ENCODE assay signal across 13 cellular contexts in genomic region chr10:97718178-97718577, GRCh38. TPM values are rescaled to one million over a fixed set of nuclear protein-coding genes. Genes with fewer than 3 reads are reported as not detected.
DNase-seq lines count a peak whose midpoint lies in the region; TF ChIP-seq lines count a peak whose summit lies in the region.
"Had no signal": no experiment of that assay in that cellular context is flagged by ENCODE, and none has a peak within 500 bp of the region (broad histone marks: within the 10 kb centered on the region; RNA-seq: fewer than 3 reads in every experiment).

No MANE protein-coding gene starts in this region.

- peaks cover 22% of the 10 kb centered on the region for H3K4me1 Mint-ChIP-seq in type B pancreatic cell (ENCODE audit: unreplicated experiment)

- H3K4me3 Mint-ChIP-seq in type B pancreatic cell, result peak overlapping the region; percentile 64
- H3K4me3 Mint-ChIP-seq: stimulated activated naive CD8-positive, alpha-beta T cell treated with anti-CD3 and anti-CD28 coated beads, Interleukin-15, amount 100 ng/mL, for 72 hours had no signal

- peaks cover 11% of the 10 kb centered on the region for H3K36me3 Mint-ChIP-seq in type B pancreatic cell

- H3K27ac Mint-ChIP-seq in type B pancreatic cell, result peak overlapping the region; percentile 81
- H3K27ac Mint-ChIP-seq: stimulated activated naive CD8-positive, alpha-beta T cell treated with anti-CD3 and anti-CD28 coated beads, Interleukin-15, amount 100 ng/mL, for 72 hours had no signal

- H3K9me3 Mint-ChIP-seq in type B pancreatic cell, result no peaks in the 10 kb centered on the region
- H3K9me3 Mint-ChIP-seq: stimulated activated naive CD8-positive, alpha-beta T cell treated with anti-CD3 and anti-CD28 coated beads, Interleukin-15, amount 100 ng/mL, for 72 hours had no signal

- DNase-seq in DMS153 treated with DMSO at 0.1 percent for 48 hours (lab: John Stamatoyannopoulos, UW; ENCODE audit: unreplicated experiment), result peak; percentile 47
- DNase-seq in DMS153 (lab: John Stamatoyannopoulos, UW), result no peak
- DNase-seq in caudate nucleus (lab: John Stamatoyannopoulos, UW), result peak in 50 of 61 donors; percentile 10 to 84 (median 54)
- DNase-seq in midbrain (lab: John Stamatoyannopoulos, UW), result peak; percentile 81
- DNase-seq in type B pancreatic cell (ENCODE audit: extremely low spot score, unreplicated experiment), result no peak
- DNase-seq in stimulated activated CD4-positive, alpha-beta T cell treated with anti-CD3 and anti-CD28 coated beads, Interleukin-2, amount 100 ng/mL, for 24 hours, result no peak
- no peak for DNase-seq in NCI-H146 (lab: John Stamatoyannopoulos, UW)
- DNase-seq in hepatic stellate cell (ENCODE audit: low spot score), result no peak
- DNase-seq: 8988T; dermis blood vessel endothelial cell; NCI-H2029 treated with DMSO at 0.1 percent for 48 hours; stimulated activated naive CD8-positive, alpha-beta T cell treated with anti-CD3 and anti-CD28 coated beads, Interleukin-15, amount 100 ng/mL, for 72 hours had no signal

- H3K27me3 Mint-ChIP-seq in type B pancreatic cell, result peaks cover 3% of the 10 kb centered on the region

- H3K27ac ChIP-seq in caudate nucleus (ENCODE audit: low read depth, low read length), result peak overlapping the region; percentile 81

- no peak for TF ChIP-seq CTCF in type B pancreatic cell (conservative IDR thresholded peaks at IDR 0.05)

RNA-seq across cellular contexts. Expression of gene MARVELD1, which starts 4.6 kb away (rescaled TPM):
- 16.8 and 43.7 TPM in 2 replicates for total RNA-seq in type B pancreatic cell (ENCODE audit: low replicate concordance)

RNA-seq across cellular contexts. Expression of gene ZFYVE27, which starts 18.8 kb away (rescaled TPM):
- 25.6 and 28.8 TPM in 2 replicates for total RNA-seq in type B pancreatic cell (ENCODE audit: low replicate concordance)

RNA-seq across cellular contexts. Expression of gene AVPI1, which starts 31.1 kb away (rescaled TPM):
- 7.8 and 16.2 TPM in 2 replicates for total RNA-seq in type B pancreatic cell (ENCODE audit: low replicate concordance)

RNA-seq across cellular contexts. Expression of gene SFRP5, which starts 53.6 kb away (rescaled TPM):
- total RNA-seq in type B pancreatic cell (ENCODE audit: low replicate concordance), result 5.7 and 9.6 TPM in 2 replicates
- total RNA-seq: dermis blood vessel endothelial cell; T-helper 2 cell treated with Interferon-gamma antibody and Interleukin-4, amounts not matched to agents 100 ng/mL and 5 ng/mL, for 36 hours had no signal

Comparison
In these comparisons a context has a peak if more than half of its experiments do, and no peak if none do; other contexts are left out.
1. DNase-seq: peak in DMS153 treated with DMSO at 0.1 percent for 48 hours (single experiment), caudate nucleus (50 of 61) and midbrain (single experiment); none in DMS153 (single experiment), type B pancreatic cell (single experiment), stimulated activated CD4-positive, alpha-beta T cell treated with anti-CD3 and anti-CD28 coated beads, Interleukin-2, amount 100 ng/mL, for 24 hours (0 of 2), NCI-H146 (single experiment) and hepatic stellate cell (single experiment).